ENCODE assay signal across 8 cellular contexts in genomic region chr7:74417419-74417971, GRCh38. TPM values are rescaled to one million over a fixed set of nuclear protein-coding genes. Genes with fewer than 3 reads are reported as not detected.
DNase-seq lines count a peak whose midpoint lies in the region; ATAC-seq and TF ChIP-seq lines count a peak whose summit lies in the region.

No MANE protein-coding gene starts in this region.

- no peaks in the 10 kb centered on the region for H3K27me3 ChIP-seq in PC-9 (ENCODE audit: insufficient read depth, low read depth)
- no peaks in the 10 kb centered on the region for H3K27me3 ChIP-seq in neutrophil
- no peaks in the 10 kb centered on the region for H3K27me3 ChIP-seq in stomach

- DNase-seq in CD1c-positive myeloid dendritic cell (ENCODE audit: extremely low spot score) = peak; percentile 72
- DNase-seq in PC-9 = peak; percentile 44 to 75
- DNase-seq in activated T-helper 1 cell treated with Interleukin-2 at 50 U/mL for 16 hours (ENCODE audit: low read depth) = peak; percentile 27
- DNase-seq in fibroblast of the conjunctiva (ENCODE audit: low read depth) = peak; percentile 47
- DNase-seq in stomach = peak; percentile 69

- BruUV-seq in PC-9 (replicated peaks; lab: Mats Ljungman, UMichigan) = no TSS peak

- no peaks in the 10 kb centered on the region for H4K20me1 ChIP-seq in PC-9 (ENCODE audit: insufficient read depth)

- no peak overlapping the region for H3K27ac ChIP-seq in PC-9
- no peak overlapping the region for H3K27ac ChIP-seq in neutrophil
- no peak overlapping the region for H3K27ac ChIP-seq in stomach

- no peaks in the 10 kb centered on the region for H3K4me1 ChIP-seq in PC-9 (replicated peaks; ENCODE audit: insufficient read depth)
- no peaks in the 10 kb centered on the region for H3K4me1 ChIP-seq in neutrophil (ENCODE audit: control insufficient read depth in 1 of 2, insufficient read depth in 1 of 2, low read depth in 1 of 2, low read length in 1 of 2)
- peaks cover 0 to 8% (median 4%) of the 10 kb centered on the region in 4 donors for H3K4me1 ChIP-seq in stomach

- H3F3A ChIP-seq in PC-9 (ENCODE audit: insufficient read depth, low read depth) = peaks cover 13% of the 10 kb centered on the region; the same call in 1 of the 2 replicates

- no peak overlapping the region for H2AFZ ChIP-seq in PC-9

- CTCF ChIA-PET in PC-9 (lab: Charles Lee) = interaction anchor here (0.6 kb wide), 2 partner anchors 219 to 252 kb away, joined by 3 to 4 read pairs; no protein-coding TSS in a partner anchor

- H3K4me3 ChIP-seq in PC-9 = no peak overlapping the region
- H3K4me3 ChIP-seq in neutrophil (ENCODE audit: low read depth in 1 of 2, low read length in 1 of 2) = no peak overlapping the region
- H3K4me3 ChIP-seq in stomach = no peak overlapping the region

- no peaks in the 10 kb centered on the region for H3K36me3 ChIP-seq in PC-9 (ENCODE audit: low read depth)
- no peaks in the 10 kb centered on the region for H3K36me3 ChIP-seq in neutrophil
- no peaks in the 10 kb centered on the region for H3K36me3 ChIP-seq in stomach

- intact Hi-C loops in PC-9 (cut with micrococcal nuclease; ENCODE audit: unreplicated experiment) = loop anchor here (2.0 to 10.0 kb wide), 5 partner anchors 57 to 629 kb away; partner anchors contain the start of gene GTF2I
- intact Hi-C loops in stomach (cut with DNase I; ENCODE audit: low total_unique reads) = loop anchor here (5.0 kb wide), 1 partner anchor 150 kb away; no protein-coding TSS in a partner anchor

- TF ChIP-seq POLR2A in stomach (IDR thresholded peaks at IDR 0.05) = no peak

- WGBS in stomach, 5 donors = 19 to 27% (median 22%) methylated on average over 14 to 16 of the region's 16 CpGs

- H3K4me2 ChIP-seq in PC-9 = no peak overlapping the region

- no peak for TF ChIP-seq EP300 in stomach (IDR thresholded peaks at IDR 0.05)

- TF ChIP-seq CTCF in PC-9 (conservative IDR thresholded peaks at IDR 0.05) = peak; percentile 96
- TF ChIP-seq CTCF in neutrophil (IDR thresholded peaks at IDR 0.05) = peak; percentile 92
- peak in 5 of 7 experiments; percentile 93 to 96 (median 94) for TF ChIP-seq CTCF in stomach (IDR thresholded peaks at IDR 0.05)

- H3K79me2 ChIP-seq in PC-9 (ENCODE audit: low read depth) = no peaks in the 10 kb centered on the region

- POLR2A ChIA-PET in PC-9 (lab: Charles Lee; ENCODE audit: unreplicated experiment) = no interaction called here

- H3K9me3 ChIP-seq in PC-9 (ENCODE audit: insufficient read depth, low read depth) (no peaks in the 10 kb centered on the region), neutrophil (no peaks in the 10 kb centered on the region), stomach (no peaks in the 10 kb centered on the region)

- H3K9me2 ChIP-seq in PC-9 (ENCODE audit: insufficient read depth) = no peaks in the 10 kb centered on the region

- ATAC-seq in HG03045 (IDR thresholded peaks at IDR 0.05; ENCODE audit: unreplicated experiment) = peak; percentile 52
- ATAC-seq in GM19035 (IDR thresholded peaks at IDR 0.05; ENCODE audit: unreplicated experiment) = no peak

RNA-seq across cellular contexts. Expression of gene GTF2IRD1, which starts 36.2 kb away (rescaled TPM):
- total RNA-seq in PC-9 (2021) (44.0 and 46.7 TPM in 2 replicates), stomach (10 to 100 TPM in 4 of 5 donors, 1 to 10 TPM in 1; 9.3 to 40.8 (median 19.6) TPM)
- 10 to 100 TPM in 1 of 3 donors, 1 to 10 TPM in 2; 8.0 to 41.1 (median 8.4) TPM for polyA plus RNA-seq in stomach
